In the genomic region with DNA sequence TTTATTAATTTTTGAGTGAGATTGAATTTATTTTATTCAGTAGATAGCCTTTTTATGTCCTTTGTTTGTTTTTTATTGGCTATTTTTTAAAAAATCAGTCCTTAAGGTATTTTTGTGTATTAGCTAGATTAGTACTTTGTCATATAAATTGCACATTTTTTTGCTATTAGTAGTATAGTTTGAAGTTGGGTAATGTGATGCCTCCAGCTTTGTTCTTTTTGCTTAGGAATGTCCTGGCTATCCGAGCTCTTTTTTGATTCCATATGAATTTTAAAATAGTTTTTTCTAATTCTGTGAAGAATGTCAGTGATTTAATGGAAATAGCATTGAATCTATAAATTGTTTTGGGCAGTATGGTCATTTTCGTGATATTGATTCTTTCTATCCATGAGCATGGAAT, we compare ENCODE assay signal across 20 cellular contexts.
DNase-seq lines count a peak whose midpoint lies in the region; TF ChIP-seq lines count a peak whose summit lies in the region.
"Had no signal": no experiment of that assay in that cellular context is flagged by ENCODE, and none has a peak within 500 bp of the region (broad histone marks: within the 10 kb centered on the region; RNA-seq: fewer than 3 reads in every experiment).

No MANE protein-coding gene starts in this region.

- DNase-seq in ELR (ENCODE audit: low read depth) (peak; percentile 4), LHCN-M2 (ENCODE audit: low read depth) (peak; percentile 5), choroid plexus epithelial cell (ENCODE audit: low read depth) (peak; percentile 41), iris pigment epithelial cell (ENCODE audit: low read depth) (peak; percentile 39), DMS153 (lab: John Stamatoyannopoulos, UW) (no peak), NCI-H1417 treated with DMSO at 0.1 percent for 48 hours (lab: John Stamatoyannopoulos, UW) (no peak)
- DNase-seq in stimulated activated CD8-positive, alpha-beta memory T cell treated with anti-CD3 and anti-CD28 coated beads, Interleukin-4, amount 100 ng/mL, for 48 hours = no peak
- DNase-seq: C1 segment of cervical spinal cord; CD4-positive, alpha-beta memory T cell; COR-L47; H7; KBM-7; NCI-H1048; NCI-H1417; NCI-H1694 treated with DMSO at 0.1 percent for 48 hours; NCI-H2081; NCI-H2227 treated with DMSO at 0.1 percent for 48 hours; NCI-H526 treated with DMSO at 0.1 percent for 48 hours; SHP77 had no signal

- H3K4me3 ChIP-seq in choroid plexus epithelial cell (ENCODE audit: low read depth, low read length) = no peak overlapping the region
- H3K4me3 ChIP-seq: A549 had no signal

- TF ChIP-seq CTCF in choroid plexus epithelial cell (conservative IDR thresholded peaks at IDR 0.05; ENCODE audit: low read depth, low read length) = no peak

Comparison
In these comparisons a context has a peak if more than half of its experiments do, and no peak if none do; other contexts are left out.
1. DNase-seq: peak in ELR (single experiment), LHCN-M2 (single experiment), choroid plexus epithelial cell (single experiment) and iris pigment epithelial cell (single experiment); none in DMS153 (single experiment), stimulated activated CD8-positive, alpha-beta memory T cell treated with anti-CD3 and anti-CD28 coated beads, Interleukin-4, amount 100 ng/mL, for 48 hours (single experiment) and NCI-H1417 treated with DMSO at 0.1 percent for 48 hours (single experiment).